ENCODE assay signal across 10 cellular contexts in genomic region chr15:98858610-98859023, GRCh38.
DNase-seq lines count a peak whose midpoint lies in the region; ATAC-seq, FAIRE-seq and TF ChIP-seq lines count a peak whose summit lies in the region.
"Had no signal": no experiment of that assay in that cellular context is flagged by ENCODE, and none has a peak within 500 bp of the region (broad histone marks: within the 10 kb centered on the region; RNA-seq: fewer than 3 reads in every experiment).

No MANE protein-coding gene starts in this region.

- peaks cover 43 to 99% (median 98%) of the 10 kb centered on the region in 11 experiments; a peak in 21 of 22 replicates for H4K20me1 ChIP-seq in BLaER1 treated with 17β-estradiol and CSF1 and Interleukin-3, amounts not matched to agents 10 nM and 100 nM

- H3K23ac ChIP-seq in mesenchymal stem cell (ENCODE audit: low read length in 2 of 2), result no peak overlapping the region

- TF ChIP-seq CTCF in HL-60 (IDR thresholded peaks at IDR 0.05; ENCODE audit: insufficient read depth, low read length) (no peak), transverse colon (IDR thresholded peaks at IDR 0.05) (no peak)

- no peak overlapping the region for H2AK5ac ChIP-seq in mesenchymal stem cell (ENCODE audit: low read length, severe bottlenecking)

- in situ Hi-C loops in transverse colon (cut with MboI; ENCODE audit: low pct_ligation_motif_present in 1 of 4, low pct_unique_long_range_greater_than_20kb in 1 of 4, low sequenced_read_pairs in 3 of 4), result no loop called here

- H3K4me3 ChIP-seq in BLaER1 treated with 17β-estradiol and CSF1 and Interleukin-3, amounts not matched to agents 10 nM and 100 nM, result peak overlapping the region in 3 of 10 experiments; percentile 6 to 43 (median 42); a peak in 4 of 20 replicates
- H3K4me3 ChIP-seq in HL-60 (replicated peaks; ENCODE audit: insufficient read depth, low read length) (no peak overlapping the region), mesenchymal stem cell (ENCODE audit: insufficient read depth in 1 of 2, low read depth in 1 of 2, low read length in 2 of 2) (peak overlapping the region in 1 of 2 experiments; percentile 5), transverse colon (no peak overlapping the region)

- peak overlapping the region; percentile 53 to 83 (median 71) for H3K4me2 ChIP-seq in BLaER1 treated with 17β-estradiol and CSF1 and Interleukin-3, amounts not matched to agents 10 nM and 100 nM
- no peak overlapping the region for H3K4me2 ChIP-seq in mesenchymal stem cell (ENCODE audit: low read length, poor library complexity, severe bottlenecking)

- intact Hi-C loops in transverse colon (cut with DNase I; ENCODE audit: low total_unique reads), result no loop called here

- H3K27ac Mint-ChIP-seq in activated T-helper 17 cell treated with anti-CD3 and anti-CD28 coated beads, Interleukin-2, amount 50 U/mL, for 72 hours, result no peak overlapping the region

- no peaks in the 10 kb centered on the region for H3K9me3 ChIP-seq in BLaER1 treated with 17β-estradiol and CSF1 and Interleukin-3, amounts not matched to agents 10 nM and 100 nM (replicated peaks in 1 of 11)
- H3K9me3 ChIP-seq in mesenchymal stem cell (ENCODE audit: control insufficient read depth, low read length) (no peaks in the 10 kb centered on the region), transverse colon (no peaks in the 10 kb centered on the region)

- peak overlapping the region in 1 of 2 experiments; percentile 47 for H3K18ac ChIP-seq in mesenchymal stem cell (ENCODE audit: low read depth in 1 of 2, low read length in 2 of 2)

- no peaks in the 10 kb centered on the region for H3K27me3 Mint-ChIP-seq in activated T-helper 17 cell treated with anti-CD3 and anti-CD28 coated beads, Interleukin-2, amount 50 U/mL, for 72 hours

- H3K27ac ChIP-seq in BLaER1 treated with 17β-estradiol and CSF1 and Interleukin-3, amounts not matched to agents 10 nM and 100 nM, result peak overlapping the region in 10 of 11 experiments; percentile 5 to 76 (median 60); a peak in 19 of 22 replicates
- H3K27ac ChIP-seq in HL-60 (replicated peaks) (peak overlapping the region; percentile 39), mesenchymal stem cell (ENCODE audit: low read length, poor library complexity, severe bottlenecking) (no peak overlapping the region), transverse colon (peak overlapping the region in 1 of 4 donors; percentile 14)

- H3K9ac ChIP-seq in BLaER1 treated with 17β-estradiol and CSF1 and Interleukin-3, amounts not matched to agents 10 nM and 100 nM, result peak overlapping the region in 9 of 11 experiments; percentile 43 to 69 (median 64); a peak in 18 of 22 replicates
- peak overlapping the region; percentile 50 for H3K9ac ChIP-seq in mesenchymal stem cell (ENCODE audit: low read length)

- 82% methylated on average over 9 of the region's 9 CpGs for WGBS in mesenchymal stem cell
- WGBS in transverse colon (ENCODE audit: low coverage in 1 of 2), 2 donors, result 59 to 64% methylated on average over 8 to 9 of the region's 9 CpGs

- no peaks in the 10 kb centered on the region for H3K9me3 Mint-ChIP-seq in activated T-helper 17 cell treated with anti-CD3 and anti-CD28 coated beads, Interleukin-2, amount 50 U/mL, for 72 hours

- H2BK120ac ChIP-seq in mesenchymal stem cell (ENCODE audit: low read depth, low read length), result no peak overlapping the region

- no peak for TF ChIP-seq EP300 in transverse colon (IDR thresholded peaks at IDR 0.05; ENCODE audit: low read depth)

- H3K36me3 Mint-ChIP-seq in activated T-helper 17 cell treated with anti-CD3 and anti-CD28 coated beads, Interleukin-2, amount 50 U/mL, for 72 hours (ENCODE audit: low read depth), result no peaks in the 10 kb centered on the region

- no peaks in the 10 kb centered on the region for H3K27me3 ChIP-seq in BLaER1 treated with 17β-estradiol and CSF1 and Interleukin-3, amounts not matched to agents 10 nM and 100 nM
- H3K27me3 ChIP-seq in HL-60 (ENCODE audit: insufficient read depth, poor library complexity, severe bottlenecking), result no peaks in the 10 kb centered on the region
- H3K27me3 ChIP-seq in mesenchymal stem cell (ENCODE audit: control insufficient read depth in 1 of 2, insufficient read depth in 1 of 2, low read length in 2 of 2), result no peaks in the 10 kb centered on the region
- no peaks in the 10 kb centered on the region for H3K27me3 ChIP-seq in transverse colon

- no peak overlapping the region for H3K14ac ChIP-seq in mesenchymal stem cell (ENCODE audit: low read length in 2 of 2)

- H3K4ac ChIP-seq in mesenchymal stem cell (ENCODE audit: low read depth in 1 of 2, low read length in 2 of 2), result peak overlapping the region in 1 of 2 experiments; percentile 48

- DNase-seq in HL-60 (ENCODE audit: low read depth in 1 of 2, low spot score in 1 of 2) (peak in 1 of 2 experiments; percentile 76), mesenchymal stem cell (no peak), NCI-H82 (lab: John Stamatoyannopoulos, UW) (no peak), frontal cortex (ENCODE audit: low spot score in 2 of 2) (no peak), transverse colon (no peak)
- DNase-seq: amygdala, NCI-H1105 treated with DMSO at 0.1 percent for 48 hours had no signal

- H4K8ac ChIP-seq in mesenchymal stem cell (ENCODE audit: low read length), result peak overlapping the region; percentile 57

- H3K36me3 ChIP-seq in BLaER1 treated with 17β-estradiol and CSF1 and Interleukin-3, amounts not matched to agents 10 nM and 100 nM, result no peaks in the 10 kb centered on the region; a peak in 2 of 22 replicates
- H3K36me3 ChIP-seq in mesenchymal stem cell (ENCODE audit: control insufficient read depth in 1 of 2, insufficient read depth in 2 of 2, low read depth in 1 of 2, low read length in 2 of 2) (no peaks in the 10 kb centered on the region), transverse colon (no peaks in the 10 kb centered on the region)

- no peak overlapping the region for H2BK5ac ChIP-seq in mesenchymal stem cell (ENCODE audit: low read depth, low read length, poor library complexity, severe bottlenecking)

- FAIRE-seq in frontal cortex (lab: Jason Lieb, UNC), result no peak

- H3K4me3 Mint-ChIP-seq in activated T-helper 17 cell treated with anti-CD3 and anti-CD28 coated beads, Interleukin-2, amount 50 U/mL, for 72 hours, result peak overlapping the region; percentile 65

- H4K91ac ChIP-seq in mesenchymal stem cell (ENCODE audit: low read length), result peak overlapping the region; percentile 12

- no peak for ATAC-seq in activated T-helper 17 cell treated with anti-CD3 and anti-CD28 coated beads, Interleukin-2, amount 50 U/mL, for 72 hours (replicated peaks)
- ATAC-seq in HG03159 (IDR thresholded peaks at IDR 0.05; ENCODE audit: unreplicated experiment), result no peak

- H3K4me1 ChIP-seq in BLaER1 treated with 17β-estradiol and CSF1 and Interleukin-3, amounts not matched to agents 10 nM and 100 nM, result peaks cover 56 to 94% (median 81%) of the 10 kb centered on the region in 10 experiments
- H3K4me1 ChIP-seq in mesenchymal stem cell (ENCODE audit: control insufficient read depth, insufficient read depth, low read depth, low read length), result peaks cover 18% of the 10 kb centered on the region
- H3K4me1 ChIP-seq in transverse colon, result peaks cover 7 to 30% (median 18%) of the 10 kb centered on the region in 4 donors

- H2BK12ac ChIP-seq in mesenchymal stem cell (ENCODE audit: low read length in 2 of 2), result peak overlapping the region in 1 of 2 experiments; percentile 21

- peaks cover 14% of the 10 kb centered on the region for H3K79me1 ChIP-seq in mesenchymal stem cell (replicated peaks; ENCODE audit: low read length, poor library complexity, severe bottlenecking)

- no peak overlapping the region for H2AFZ ChIP-seq in mesenchymal stem cell (ENCODE audit: low read depth, low read length)

- peaks cover 19% of the 10 kb centered on the region for H3K4me1 Mint-ChIP-seq in activated T-helper 17 cell treated with anti-CD3 and anti-CD28 coated beads, Interleukin-2, amount 50 U/mL, for 72 hours

- peak overlapping the region; percentile 16 for H2BK15ac ChIP-seq in mesenchymal stem cell (ENCODE audit: low read depth, poor library complexity, severe bottlenecking)

- TF ChIP-seq POLR2A in transverse colon (IDR thresholded peaks at IDR 0.05), result no peak
